In genomic region chr16:56860226-56861020, GRCh38 we compare ENCODE assay signal across 8 cellular contexts. TPM values are rescaled to one million over a fixed set of nuclear protein-coding genes. Genes with fewer than 3 reads are reported as not detected.
DNase-seq lines count a peak whose midpoint lies in the region; ATAC-seq and TF ChIP-seq lines count a peak whose summit lies in the region.

No MANE protein-coding gene starts in this region.

- POLR2A ChIA-PET in SK-N-SH (lab: Yijun Ruan, JAX) = interaction anchor here (0.7 to 1.0 kb wide), 2 partner anchors 15 to 71 kb away, joined by 4 to 5 read pairs; partner anchors contain the start of gene HERPUD1

- intact Hi-C loops in activated T-helper 2 cell treated with anti-CD3 and anti-CD28 coated beads, Interferon-gamma antibody, Interleukin-2, Interleukin-4, amounts not matched to agents 10 μg/mL and 5 μg/mL and 100 μg/mL, durations not matched to agents 14 hours and 24 hours and 36 hours (cut with micrococcal nuclease) = loop anchor here (2.0 kb wide), 1 partner anchor 72 kb away; the partner anchor contains the start of gene HERPUD1

- peak overlapping the region; percentile 93 for H3K27ac Mint-ChIP-seq in activated CD8-positive, alpha-beta memory T cell treated with anti-CD3 and anti-CD28 coated beads, Interleukin-2, amount 10 ng/mL, durations not matched to agents 7 days and 5 days
- peak overlapping the region; percentile 54 for H3K27ac Mint-ChIP-seq in activated T-helper 2 cell treated with anti-CD3 and anti-CD28 coated beads, Interferon-gamma antibody, Interleukin-2, Interleukin-4, amounts not matched to agents 10 μg/mL and 5 μg/mL and 100 μg/mL, durations not matched to agents 14 hours and 24 hours and 36 hours

- CTCF ChIA-PET in activated CD8-positive, alpha-beta memory T cell treated with anti-CD3 and anti-CD28 coated beads, Interleukin-2, amount 10 ng/mL, durations not matched to agents 7 days and 5 days (lab: Charles Lee) = interaction anchor here (1.0 to 3.3 kb wide), 11 partner anchors 8 to 158 kb away, joined by 3 to 15 read pairs (median 3); partner anchors contain the start of gene NLRC5
- CTCF ChIA-PET in SK-N-SH (lab: Yijun Ruan, JAX) = interaction anchor here (0.8 to 2.4 kb wide), 5 partner anchors 8 to 85 kb away, joined by 3 to 7 read pairs (median 3); no protein-coding TSS in a partner anchor

- peak; percentile 83 for ATAC-seq in activated CD8-positive, alpha-beta memory T cell treated with anti-CD3 and anti-CD28 coated beads, Interleukin-2, amount 10 ng/mL, durations not matched to agents 7 days and 5 days
- ATAC-seq in HG03460 (IDR thresholded peaks at IDR 0.05; ENCODE audit: unreplicated experiment) = peak; percentile 83

- TF ChIP-seq RAD21 in SK-N-SH (IDR thresholded peaks at IDR 0.05; ENCODE audit: low read length) = no peak

- no peaks in the 10 kb centered on the region for H3K36me3 ChIP-seq in SK-N-SH (replicated peaks in 1 of 2; ENCODE audit: control insufficient read depth in 1 of 2, insufficient read depth in 2 of 2, low read length in 1 of 2)

- H3K27me3 ChIP-seq in SK-N-SH (ENCODE audit: insufficient read depth) = no peaks in the 10 kb centered on the region

- no peak overlapping the region for H2AFZ ChIP-seq in SK-N-SH (ENCODE audit: low read depth)

- peak; percentile 88 for DNase-seq in activated CD8-positive, alpha-beta memory T cell treated with anti-CD3 and anti-CD28 coated beads, Interleukin-2, amount 10 ng/mL, durations not matched to agents 7 days and 5 days
- DNase-seq in activated CD8-positive, alpha-beta memory T cell treated with anti-CD3 and anti-CD28 coated beads for 24 hours = no peak
- DNase-seq in activated T-helper 2 cell treated with anti-CD3 and anti-CD28 coated beads, Interferon-gamma antibody, Interleukin-2, Interleukin-4, amounts not matched to agents 10 μg/mL and 5 μg/mL and 100 μg/mL, durations not matched to agents 14 hours and 24 hours and 36 hours (ENCODE audit: low spot score) = peak; percentile 51
- peak; percentile 64 for DNase-seq in stimulated activated CD4-positive, alpha-beta T cell treated with anti-CD3 and anti-CD28 coated beads, Interleukin-4, amount 100 ng/mL, for 24 hours
- DNase-seq in SK-N-SH = no peak
- no peak for DNase-seq in AG08395 (ENCODE audit: low spot score)
- DNase-seq in DMS 273 treated with DMSO at 0.1 percent for 48 hours (lab: John Stamatoyannopoulos, UW) = no peak

- peak overlapping the region; percentile 57 for H3K4me3 Mint-ChIP-seq in activated CD8-positive, alpha-beta memory T cell treated with anti-CD3 and anti-CD28 coated beads, Interleukin-2, amount 10 ng/mL, durations not matched to agents 7 days and 5 days
- peak overlapping the region; percentile 30 for H3K4me3 Mint-ChIP-seq in activated T-helper 2 cell treated with anti-CD3 and anti-CD28 coated beads, Interferon-gamma antibody, Interleukin-2, Interleukin-4, amounts not matched to agents 10 μg/mL and 5 μg/mL and 100 μg/mL, durations not matched to agents 14 hours and 24 hours and 36 hours (ENCODE audit: low read depth)

- peaks cover 0 to 30% of the 10 kb centered on the region in 2 experiments; a peak in 1 of 4 replicates for H3K4me1 ChIP-seq in SK-N-SH (ENCODE audit: control insufficient read depth in 1 of 2, insufficient read depth in 2 of 2, low read depth in 1 of 2, low read length in 1 of 2)

- no peaks in the 10 kb centered on the region for H3K9me3 Mint-ChIP-seq in activated CD8-positive, alpha-beta memory T cell treated with anti-CD3 and anti-CD28 coated beads, Interleukin-2, amount 10 ng/mL, durations not matched to agents 7 days and 5 days (ENCODE audit: low read depth)
- no peaks in the 10 kb centered on the region for H3K9me3 Mint-ChIP-seq in activated T-helper 2 cell treated with anti-CD3 and anti-CD28 coated beads, Interferon-gamma antibody, Interleukin-2, Interleukin-4, amounts not matched to agents 10 μg/mL and 5 μg/mL and 100 μg/mL, durations not matched to agents 14 hours and 24 hours and 36 hours

- H3F3A ChIP-seq in SK-N-SH (replicated peaks; ENCODE audit: insufficient read depth) = no peaks in the 10 kb centered on the region

- 79% methylated on average over 9 of the region's 9 CpGs for WGBS in SK-N-SH (ENCODE audit: low lambda C conversion rate)

- H3K9me2 ChIP-seq in SK-N-SH = no peaks in the 10 kb centered on the region

- H3K4me2 ChIP-seq in SK-N-SH = no peak overlapping the region

- no peak for TF ChIP-seq CTCF in SK-N-SH (IDR thresholded peaks at IDR 0.05)

- H3K9ac ChIP-seq in SK-N-SH = no peak overlapping the region

- H3K27me3 Mint-ChIP-seq in activated CD8-positive, alpha-beta memory T cell treated with anti-CD3 and anti-CD28 coated beads, Interleukin-2, amount 10 ng/mL, durations not matched to agents 7 days and 5 days = peaks cover 2% of the 10 kb centered on the region
- no peaks in the 10 kb centered on the region for H3K27me3 Mint-ChIP-seq in activated T-helper 2 cell treated with anti-CD3 and anti-CD28 coated beads, Interferon-gamma antibody, Interleukin-2, Interleukin-4, amounts not matched to agents 10 μg/mL and 5 μg/mL and 100 μg/mL, durations not matched to agents 14 hours and 24 hours and 36 hours (ENCODE audit: low read depth)

- no peak overlapping the region for H3K4me3 ChIP-seq in SK-N-SH (ENCODE audit: low read depth in 2 of 2, low read length in 1 of 2)

- no peaks in the 10 kb centered on the region for H4K20me1 ChIP-seq in SK-N-SH (ENCODE audit: insufficient read depth)

- no peak for TF ChIP-seq EP300 in SK-N-SH (IDR thresholded peaks at IDR 0.05; ENCODE audit: borderline replicate concordance in 1 of 2, low read depth in 1 of 2, low read length in 1 of 2)

- H3K4me1 Mint-ChIP-seq in activated CD8-positive, alpha-beta memory T cell treated with anti-CD3 and anti-CD28 coated beads, Interleukin-2, amount 10 ng/mL, durations not matched to agents 7 days and 5 days = peaks cover 56% of the 10 kb centered on the region
- H3K4me1 Mint-ChIP-seq in activated T-helper 2 cell treated with anti-CD3 and anti-CD28 coated beads, Interferon-gamma antibody, Interleukin-2, Interleukin-4, amounts not matched to agents 10 μg/mL and 5 μg/mL and 100 μg/mL, durations not matched to agents 14 hours and 24 hours and 36 hours (ENCODE audit: low read depth) = peaks cover 39% of the 10 kb centered on the region

- H3K27ac ChIP-seq in SK-N-SH (ENCODE audit: low read depth in 2 of 2, low read length in 1 of 2) = no peak overlapping the region

- H3K36me3 Mint-ChIP-seq in activated CD8-positive, alpha-beta memory T cell treated with anti-CD3 and anti-CD28 coated beads, Interleukin-2, amount 10 ng/mL, durations not matched to agents 7 days and 5 days = no peaks in the 10 kb centered on the region
- H3K36me3 Mint-ChIP-seq in activated T-helper 2 cell treated with anti-CD3 and anti-CD28 coated beads, Interferon-gamma antibody, Interleukin-2, Interleukin-4, amounts not matched to agents 10 μg/mL and 5 μg/mL and 100 μg/mL, durations not matched to agents 14 hours and 24 hours and 36 hours (ENCODE audit: low read depth) = no peaks in the 10 kb centered on the region

- H3K9me3 ChIP-seq in SK-N-SH = no peaks in the 10 kb centered on the region

- H3K79me2 ChIP-seq in SK-N-SH (ENCODE audit: insufficient read depth) = no peaks in the 10 kb centered on the region

TF ChIP-seq in SK-N-SH, 30 proteins besides CTCF, POLR2A, EP300 and RAD21 (continues in another document):
- TF ChIP-seq, protein P1, sequence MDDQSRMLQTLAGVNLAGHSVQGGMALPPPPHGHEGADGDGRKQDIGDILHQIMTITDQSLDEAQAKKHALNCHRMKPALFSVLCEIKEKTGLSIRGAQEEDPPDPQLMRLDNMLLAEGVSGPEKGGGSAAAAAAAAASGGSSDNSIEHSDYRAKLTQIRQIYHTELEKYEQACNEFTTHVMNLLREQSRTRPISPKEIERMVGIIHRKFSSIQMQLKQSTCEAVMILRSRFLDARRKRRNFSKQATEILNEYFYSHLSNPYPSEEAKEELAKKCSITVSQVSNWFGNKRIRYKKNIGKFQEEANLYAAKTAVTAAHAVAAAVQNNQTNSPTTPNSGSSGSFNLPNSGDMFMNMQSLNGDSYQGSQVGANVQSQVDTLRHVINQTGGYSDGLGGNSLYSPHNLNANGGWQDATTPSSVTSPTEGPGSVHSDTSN (IDR thresholded peaks at IDR 0.05) = no peak
- TF ChIP-seq MXI1 (IDR thresholded peaks at IDR 0.05; ENCODE audit: low read depth, low read length) = no peak
- no peak for TF ChIP-seq POLR2AphosphoS5 (IDR thresholded peaks at IDR 0.05; ENCODE audit: low read depth, low read length)
- TF ChIP-seq TCF12 (IDR thresholded peaks at IDR 0.05) = no peak
- TF ChIP-seq GATA2 (CRISPR knock-in tag; IDR thresholded peaks at IDR 0.05) = no peak
- no peak for TF ChIP-seq RXRA (IDR thresholded peaks at IDR 0.05; ENCODE audit: borderline replicate concordance, low read depth)

RNA-seq across cellular contexts. Expression of gene SLC12A3, which starts 4.6 kb away (rescaled TPM):
- total RNA-seq in activated CD8-positive, alpha-beta memory T cell treated with anti-CD3 and anti-CD28 coated beads, Interleukin-2, amount 10 ng/mL, durations not matched to agents 7 days and 5 days = not detected
- total RNA-seq in activated T-helper 2 cell treated with anti-CD3 and anti-CD28 coated beads, Interferon-gamma antibody, Interleukin-2, Interleukin-4, amounts not matched to agents 10 μg/mL and 5 μg/mL and 100 μg/mL, durations not matched to agents 14 hours and 24 hours and 36 hours = not detected in 2 replicates
- not detected in 2 replicates for polyA plus RNA-seq in SK-N-SH (2012; rRNA removed)
- polyA plus RNA-seq in SK-N-SH (2012; cell fraction: cytosol; rRNA removed) = not detected in 2 replicates
- not detected in 2 replicates for polyA plus RNA-seq in SK-N-SH (2012; cell fraction: nucleus; rRNA removed)

Comparison
In these comparisons a context has a peak if more than half of its experiments do, and no peak if none do; other contexts are left out.
1. DNase-seq: peak in activated CD8-positive, alpha-beta memory T cell treated with anti-CD3 and anti-CD28 coated beads, Interleukin-2, amount 10 ng/mL, durations not matched to agents 7 days and 5 days (single experiment), activated T-helper 2 cell treated with anti-CD3 and anti-CD28 coated beads, Interferon-gamma antibody, Interleukin-2, Interleukin-4, amounts not matched to agents 10 μg/mL and 5 μg/mL and 100 μg/mL, durations not matched to agents 14 hours and 24 hours and 36 hours (single experiment) and stimulated activated CD4-positive, alpha-beta T cell treated with anti-CD3 and anti-CD28 coated beads, Interleukin-4, amount 100 ng/mL, for 24 hours (single experiment); none in activated CD8-positive, alpha-beta memory T cell treated with anti-CD3 and anti-CD28 coated beads for 24 hours (single experiment), SK-N-SH (single experiment), AG08395 (single experiment) and DMS 273 treated with DMSO at 0.1 percent for 48 hours (single experiment).